Comparison of ENCODE assay signal across 15 cellular contexts in the genomic region with DNA sequence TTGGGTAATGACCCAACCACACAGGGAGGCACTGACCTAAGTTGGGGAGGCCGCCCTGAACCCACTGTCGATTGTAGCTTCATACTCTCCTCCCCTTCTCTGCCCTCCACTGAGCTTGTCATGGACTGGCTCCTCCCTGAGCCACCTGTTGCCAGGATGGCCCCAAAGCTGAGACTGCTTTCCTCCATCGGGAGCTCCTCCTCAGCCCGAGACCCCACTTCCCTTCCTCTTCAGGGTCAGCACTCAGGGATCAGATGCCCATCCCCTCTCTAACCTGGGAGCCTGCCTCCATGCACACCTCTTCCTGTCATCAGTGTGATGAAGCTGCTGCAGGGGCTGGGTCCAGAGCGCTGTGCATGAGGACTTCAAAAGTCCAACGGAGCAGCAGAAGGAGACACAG.
DNase-seq lines count a peak whose midpoint lies in the region; ATAC-seq and TF ChIP-seq lines count a peak whose summit lies in the region.
"Had no signal": no experiment of that assay in that cellular context is flagged by ENCODE, and none has a peak within 500 bp of the region (broad histone marks: within the 10 kb centered on the region; RNA-seq: fewer than 3 reads in every experiment).

No MANE protein-coding gene starts in this region.

- H3K4me3 Mint-ChIP-seq in activated CD4-positive, alpha-beta T cell treated with anti-CD3 and anti-CD28 coated beads, Interleukin-2, amount 10 ng/mL, durations not matched to agents 24 days and 14 days: no peak overlapping the region
- no peak overlapping the region for H3K4me3 Mint-ChIP-seq in activated CD4-positive, alpha-beta T cell treated with anti-CD3 and anti-CD28 coated beads for 36 hours
- H3K4me3 Mint-ChIP-seq in central memory CD8-positive, alpha-beta T cell: peak overlapping the region; percentile 11
- H3K4me3 Mint-ChIP-seq: CD4-positive, alpha-beta T cell had no signal

- peaks cover 5% of the 10 kb centered on the region for H3K9me3 ChIP-seq in left ventricle myocardium inferior (replicated peaks)

- H3K9me3 Mint-ChIP-seq in activated CD4-positive, alpha-beta T cell treated with anti-CD3 and anti-CD28 coated beads, Interleukin-2, amount 10 ng/mL, durations not matched to agents 24 days and 14 days: peaks cover 9% of the 10 kb centered on the region
- peaks cover 7% of the 10 kb centered on the region for H3K9me3 Mint-ChIP-seq in activated CD4-positive, alpha-beta T cell treated with anti-CD3 and anti-CD28 coated beads for 36 hours (ENCODE audit: low read depth)
- peaks cover 15% of the 10 kb centered on the region for H3K9me3 Mint-ChIP-seq in central memory CD8-positive, alpha-beta T cell

- H3K4me3 ChIP-seq in left ventricle myocardium inferior: no peak overlapping the region

- H3K27me3 ChIP-seq in left ventricle myocardium inferior (ENCODE audit: low read depth): peaks cover 53% of the 10 kb centered on the region

- POLR2A ChIA-PET in activated CD4-positive, alpha-beta T cell treated with anti-CD3 and anti-CD28 coated beads for 36 hours (lab: Charles Lee): no interaction called here

- peaks cover 28% of the 10 kb centered on the region for H3K27me3 Mint-ChIP-seq in activated CD4-positive, alpha-beta T cell treated with anti-CD3 and anti-CD28 coated beads, Interleukin-2, amount 10 ng/mL, durations not matched to agents 24 days and 14 days
- H3K27me3 Mint-ChIP-seq in activated CD4-positive, alpha-beta T cell treated with anti-CD3 and anti-CD28 coated beads for 36 hours: peaks cover 47% of the 10 kb centered on the region
- H3K27me3 Mint-ChIP-seq in central memory CD8-positive, alpha-beta T cell: peaks cover 43% of the 10 kb centered on the region

- no peaks in the 10 kb centered on the region for H3K36me3 Mint-ChIP-seq in activated CD4-positive, alpha-beta T cell treated with anti-CD3 and anti-CD28 coated beads, Interleukin-2, amount 10 ng/mL, durations not matched to agents 24 days and 14 days (ENCODE audit: low read depth)
- H3K36me3 Mint-ChIP-seq in activated CD4-positive, alpha-beta T cell treated with anti-CD3 and anti-CD28 coated beads for 36 hours (ENCODE audit: low read depth): peaks cover 2% of the 10 kb centered on the region
- peaks cover 14% of the 10 kb centered on the region for H3K36me3 Mint-ChIP-seq in central memory CD8-positive, alpha-beta T cell (ENCODE audit: insufficient read depth)

- no peaks in the 10 kb centered on the region for H3K36me3 ChIP-seq in left ventricle myocardium inferior

- no peak for ATAC-seq in activated CD4-positive, alpha-beta T cell treated with anti-CD3 and anti-CD28 coated beads for 36 hours
- ATAC-seq in central memory CD8-positive, alpha-beta T cell (replicated peaks; ENCODE audit: extremely low read depth, poor library complexity, severe bottlenecking): no peak
- no peak for ATAC-seq in sciatic nerve

- no peaks in the 10 kb centered on the region for H3K4me1 ChIP-seq in left ventricle myocardium inferior

- no peak overlapping the region for H3K27ac Mint-ChIP-seq in activated CD4-positive, alpha-beta T cell treated with anti-CD3 and anti-CD28 coated beads, Interleukin-2, amount 10 ng/mL, durations not matched to agents 24 days and 14 days
- H3K27ac Mint-ChIP-seq in activated CD4-positive, alpha-beta T cell treated with anti-CD3 and anti-CD28 coated beads for 36 hours: no peak overlapping the region
- no peak overlapping the region for H3K27ac Mint-ChIP-seq in central memory CD8-positive, alpha-beta T cell (ENCODE audit: low read depth)
- H3K27ac Mint-ChIP-seq: CD4-positive, alpha-beta T cell had no signal

- peaks cover 7% of the 10 kb centered on the region for H3K4me1 Mint-ChIP-seq in activated CD4-positive, alpha-beta T cell treated with anti-CD3 and anti-CD28 coated beads, Interleukin-2, amount 10 ng/mL, durations not matched to agents 24 days and 14 days
- peaks cover 20% of the 10 kb centered on the region for H3K4me1 Mint-ChIP-seq in activated CD4-positive, alpha-beta T cell treated with anti-CD3 and anti-CD28 coated beads for 36 hours
- peaks cover 52% of the 10 kb centered on the region for H3K4me1 Mint-ChIP-seq in central memory CD8-positive, alpha-beta T cell

- peak; percentile 31 for DNase-seq in activated CD4-positive, alpha-beta T cell treated with anti-CD3 and anti-CD28 coated beads, Interleukin-2, amount 10 ng/mL, durations not matched to agents 24 days and 14 days
- DNase-seq in activated CD4-positive, alpha-beta T cell treated with anti-CD3 and anti-CD28 coated beads for 36 hours: no peak
- DNase-seq in central memory CD8-positive, alpha-beta T cell (ENCODE audit: low spot score in 2 of 2): no peak
- peak; percentile 69 for DNase-seq in mesenteric fat pad (ENCODE audit: low spot score)
- peak; percentile 22 for DNase-seq in ureter (ENCODE audit: low spot score)
- DNase-seq in T-helper 2 cell: no peak
- DNase-seq in sciatic nerve (ENCODE audit: low spot score): no peak
- no peak for DNase-seq in left ventricle myocardium inferior
- DNase-seq: 8988T; AML-193; C1 segment of cervical spinal cord; Calu3; CD4-positive, alpha-beta T cell; DMS 273 treated with DMSO at 0.1 percent for 48 hours; HCEC 1CT had no signal

- CTCF ChIA-PET in activated CD4-positive, alpha-beta T cell treated with anti-CD3 and anti-CD28 coated beads for 36 hours (lab: Charles Lee): no interaction called here

- intact Hi-C loops in activated CD4-positive, alpha-beta T cell treated with anti-CD3 and anti-CD28 coated beads, Interleukin-2, amount 10 ng/mL, durations not matched to agents 24 days and 14 days (cut with micrococcal nuclease): no loop called here
- intact Hi-C loops in activated CD4-positive, alpha-beta T cell treated with anti-CD3 and anti-CD28 coated beads for 36 hours (cut with DNase I, micrococcal nuclease): no loop called here
- intact Hi-C loops in sciatic nerve (cut with DNase I): no loop called here
- intact Hi-C loops in left ventricle myocardium inferior (cut with micrococcal nuclease): no loop called here

- no peak for TF ChIP-seq CTCF in left ventricle myocardium inferior (IDR thresholded peaks at IDR 0.05; ENCODE audit: borderline replicate concordance)

- no peak overlapping the region for H3K27ac ChIP-seq in left ventricle myocardium inferior (replicated peaks)

Comparison
In these comparisons a context has a peak if more than half of its experiments do, and no peak if none do; other contexts are left out.
1. DNase-seq: peak in activated CD4-positive, alpha-beta T cell treated with anti-CD3 and anti-CD28 coated beads, Interleukin-2, amount 10 ng/mL, durations not matched to agents 24 days and 14 days (single experiment), mesenteric fat pad (single experiment) and ureter (single experiment); none in activated CD4-positive, alpha-beta T cell treated with anti-CD3 and anti-CD28 coated beads for 36 hours (single experiment), central memory CD8-positive, alpha-beta T cell (0 of 2), T-helper 2 cell (0 of 5), sciatic nerve (single experiment) and left ventricle myocardium inferior (single experiment).